ENCODE assay signal across 8 cellular contexts in genomic region chrX:18390941-18391538, GRCh38. TPM values are rescaled to one million over a fixed set of nuclear protein-coding genes. Genes with fewer than 3 reads are reported as not detected.
DNase-seq lines count a peak whose midpoint lies in the region; ATAC-seq and TF ChIP-seq lines count a peak whose summit lies in the region.

No MANE protein-coding gene starts in this region.

- H3K4me3 ChIP-seq in AG04450 (ENCODE audit: low read depth, low read length): no peak overlapping the region
- no peak overlapping the region for H3K4me3 ChIP-seq in effector memory CD4-positive, alpha-beta T cell (ENCODE audit: insufficient read depth, low read depth, low read length, poor library complexity, severe bottlenecking)

- no peak overlapping the region for H3K27ac ChIP-seq in AG04450 (ENCODE audit: low read depth, low read length)
- H3K27ac ChIP-seq in effector memory CD4-positive, alpha-beta T cell (ENCODE audit: insufficient read depth, low read length, poor library complexity, severe bottlenecking): no peak overlapping the region

- H3K9me3 ChIP-seq in AG04450 (ENCODE audit: control insufficient read depth, insufficient read depth, low read length): no peaks in the 10 kb centered on the region
- H3K9me3 ChIP-seq in effector memory CD4-positive, alpha-beta T cell (ENCODE audit: control insufficient read depth, low read length): no peaks in the 10 kb centered on the region

- no peaks in the 10 kb centered on the region for H3K27me3 Mint-ChIP-seq in activated CD8-positive, alpha-beta T cell treated with anti-CD3 and anti-CD28 coated beads, Interleukin-2, amount 10 ng/mL, durations not matched to agents 7 days and 5 days (ENCODE audit: low read depth)

- POLR2A ChIA-PET in AG04450 (lab: Yijun Ruan, JAX): no interaction called here
- POLR2A ChIA-PET in activated CD8-positive, alpha-beta T cell treated with anti-CD3 and anti-CD28 coated beads, Interleukin-2, amount 10 ng/mL, durations not matched to agents 7 days and 5 days (lab: Charles Lee): no interaction called here

- H3K4me3 Mint-ChIP-seq in activated CD8-positive, alpha-beta T cell treated with anti-CD3 and anti-CD28 coated beads, Interleukin-2, amount 10 ng/mL, durations not matched to agents 7 days and 5 days: no peak overlapping the region

- DNase-seq in AG04450 (ENCODE audit: low read depth, low spot score) (no peak), GM20000 (ENCODE audit: low spot score) (peak; percentile 28), NCI-H526 (lab: John Stamatoyannopoulos, UW) (peak; percentile 27 to 80), midbrain (lab: John Stamatoyannopoulos, UW) (peak; percentile 76)
- peak; percentile 68 for DNase-seq in activated CD8-positive, alpha-beta T cell treated with anti-CD3 and anti-CD28 coated beads, Interleukin-2, amount 10 ng/mL, durations not matched to agents 7 days and 5 days
- peak; percentile 30 to 64 (median 39) for DNase-seq in effector memory CD4-positive, alpha-beta T cell
- peak; percentile 27 to 53 for DNase-seq in stimulated activated CD8-positive, alpha-beta memory T cell treated with anti-CD3 and anti-CD28 coated beads, Interleukin-4, amount 100 ng/mL, for 4 hours (ENCODE audit: low read depth in 2 of 2, low spot score in 1 of 2)

- no peaks in the 10 kb centered on the region for H3K27me3 ChIP-seq in AG04450 (ENCODE audit: control insufficient read depth, insufficient read depth, low read length)
- H3K27me3 ChIP-seq in effector memory CD4-positive, alpha-beta T cell (replicated peaks; ENCODE audit: control insufficient read depth, insufficient read depth, low read length, poor library complexity, severe bottlenecking): no peaks in the 10 kb centered on the region

- TF ChIP-seq CTCF in AG04450 (IDR thresholded peaks at IDR 0.05; ENCODE audit: low read depth, low read length) (peak; percentile 47), GM20000 (IDR thresholded peaks at IDR 0.05; ENCODE audit: extremely low read depth, missing control alignments) (no peak)

- no peaks in the 10 kb centered on the region for H3K9me3 Mint-ChIP-seq in activated CD8-positive, alpha-beta T cell treated with anti-CD3 and anti-CD28 coated beads, Interleukin-2, amount 10 ng/mL, durations not matched to agents 7 days and 5 days (ENCODE audit: insufficient read depth)

- H3K27ac Mint-ChIP-seq in activated CD8-positive, alpha-beta T cell treated with anti-CD3 and anti-CD28 coated beads, Interleukin-2, amount 10 ng/mL, durations not matched to agents 7 days and 5 days: no peak overlapping the region

- no peaks in the 10 kb centered on the region for H3K4me1 Mint-ChIP-seq in activated CD8-positive, alpha-beta T cell treated with anti-CD3 and anti-CD28 coated beads, Interleukin-2, amount 10 ng/mL, durations not matched to agents 7 days and 5 days (ENCODE audit: low read depth)

- CTCF ChIA-PET in AG04450 (lab: Charles Lee): no interaction called here
- CTCF ChIA-PET in activated CD8-positive, alpha-beta T cell treated with anti-CD3 and anti-CD28 coated beads, Interleukin-2, amount 10 ng/mL, durations not matched to agents 7 days and 5 days (lab: Charles Lee): interaction anchor here (2.2 kb wide), 1 partner anchor 942 kb away, joined by 7 read pairs; no protein-coding TSS in a partner anchor

- ATAC-seq in activated CD8-positive, alpha-beta T cell treated with anti-CD3 and anti-CD28 coated beads, Interleukin-2, amount 10 ng/mL, durations not matched to agents 7 days and 5 days: no peak
- ATAC-seq in GM19467 (IDR thresholded peaks at IDR 0.05; ENCODE audit: unreplicated experiment): no peak

- no peaks in the 10 kb centered on the region for H3K36me3 Mint-ChIP-seq in activated CD8-positive, alpha-beta T cell treated with anti-CD3 and anti-CD28 coated beads, Interleukin-2, amount 10 ng/mL, durations not matched to agents 7 days and 5 days (ENCODE audit: low read depth)

- no peaks in the 10 kb centered on the region for H3K36me3 ChIP-seq in effector memory CD4-positive, alpha-beta T cell (ENCODE audit: control insufficient read depth, insufficient read depth, low read length)

- H3K4me1 ChIP-seq in effector memory CD4-positive, alpha-beta T cell (ENCODE audit: control insufficient read depth, insufficient read depth, low read length, poor library complexity, severe bottlenecking): no peaks in the 10 kb centered on the region

RNA-seq across cellular contexts. Expression of gene CDKL5, which starts 34.4 kb away (rescaled TPM):
- polyA plus RNA-seq in AG04450 (2011; rRNA removed): 9.6 and 13.3 TPM in 2 replicates
- 21.4 and 23.6 TPM in 2 replicates for polyA minus RNA-seq in AG04450 (2011; rRNA and poly(A)+ RNA removed)
- total RNA-seq in activated CD8-positive, alpha-beta T cell treated with anti-CD3 and anti-CD28 coated beads, Interleukin-2, amount 10 ng/mL, durations not matched to agents 7 days and 5 days: 1 to 10 TPM in 1 of 2 experiments, under 1 TPM in 1; 0.83 to 1.0 TPM

RNA-seq across cellular contexts. Expression of gene SCML2, which starts 36.6 kb away (rescaled TPM):
- polyA plus RNA-seq in AG04450 (2011; rRNA removed): 1.1 and 1.7 TPM in 2 replicates
- polyA minus RNA-seq in AG04450 (2011; rRNA and poly(A)+ RNA removed): 1.1 and 1.3 TPM in 2 replicates
- 1 to 10 TPM; 2.2 TPM for total RNA-seq in activated CD8-positive, alpha-beta T cell treated with anti-CD3 and anti-CD28 coated beads, Interleukin-2, amount 10 ng/mL, durations not matched to agents 7 days and 5 days
